In genomic region chr16:58128181-58128631, GRCh38 we compare ENCODE assay signal across 1 cellular context.
TF ChIP-seq lines count a peak whose summit lies in the region.

No MANE protein-coding gene starts in this region.

TF ChIP-seq in WTC11, 78 proteins besides CTCF, POLR2A, EP300 and RAD21 (continued from another document):
- TF ChIP-seq, protein P1, sequence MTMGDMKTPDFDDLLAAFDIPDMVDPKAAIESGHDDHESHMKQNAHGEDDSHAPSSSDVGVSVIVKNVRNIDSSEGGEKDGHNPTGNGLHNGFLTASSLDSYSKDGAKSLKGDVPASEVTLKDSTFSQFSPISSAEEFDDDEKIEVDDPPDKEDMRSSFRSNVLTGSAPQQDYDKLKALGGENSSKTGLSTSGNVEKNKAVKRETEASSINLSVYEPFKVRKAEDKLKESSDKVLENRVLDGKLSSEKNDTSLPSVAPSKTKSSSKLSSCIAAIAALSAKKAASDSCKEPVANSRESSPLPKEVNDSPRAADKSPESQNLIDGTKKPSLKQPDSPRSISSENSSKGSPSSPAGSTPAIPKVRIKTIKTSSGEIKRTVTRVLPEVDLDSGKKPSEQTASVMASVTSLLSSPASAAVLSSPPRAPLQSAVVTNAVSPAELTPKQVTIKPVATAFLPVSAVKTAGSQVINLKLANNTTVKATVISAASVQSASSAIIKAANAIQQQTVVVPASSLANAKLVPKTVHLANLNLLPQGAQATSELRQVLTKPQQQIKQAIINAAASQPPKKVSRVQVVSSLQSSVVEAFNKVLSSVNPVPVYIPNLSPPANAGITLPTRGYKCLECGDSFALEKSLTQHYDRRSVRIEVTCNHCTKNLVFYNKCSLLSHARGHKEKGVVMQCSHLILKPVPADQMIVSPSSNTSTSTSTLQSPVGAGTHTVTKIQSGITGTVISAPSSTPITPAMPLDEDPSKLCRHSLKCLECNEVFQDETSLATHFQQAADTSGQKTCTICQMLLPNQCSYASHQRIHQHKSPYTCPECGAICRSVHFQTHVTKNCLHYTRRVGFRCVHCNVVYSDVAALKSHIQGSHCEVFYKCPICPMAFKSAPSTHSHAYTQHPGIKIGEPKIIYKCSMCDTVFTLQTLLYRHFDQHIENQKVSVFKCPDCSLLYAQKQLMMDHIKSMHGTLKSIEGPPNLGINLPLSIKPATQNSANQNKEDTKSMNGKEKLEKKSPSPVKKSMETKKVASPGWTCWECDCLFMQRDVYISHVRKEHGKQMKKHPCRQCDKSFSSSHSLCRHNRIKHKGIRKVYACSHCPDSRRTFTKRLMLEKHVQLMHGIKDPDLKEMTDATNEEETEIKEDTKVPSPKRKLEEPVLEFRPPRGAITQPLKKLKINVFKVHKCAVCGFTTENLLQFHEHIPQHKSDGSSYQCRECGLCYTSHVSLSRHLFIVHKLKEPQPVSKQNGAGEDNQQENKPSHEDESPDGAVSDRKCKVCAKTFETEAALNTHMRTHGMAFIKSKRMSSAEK (CRISPR knock-in tag; IDR thresholded peaks at IDR 0.05; ENCODE audit: borderline replicate concordance), result no peak
- TF ChIP-seq ZNF425 (CRISPR knock-in tag; conservative IDR thresholded peaks at IDR 0.05), result no peak
